ENCODE assay signal across 15 cellular contexts in the genomic region with DNA sequence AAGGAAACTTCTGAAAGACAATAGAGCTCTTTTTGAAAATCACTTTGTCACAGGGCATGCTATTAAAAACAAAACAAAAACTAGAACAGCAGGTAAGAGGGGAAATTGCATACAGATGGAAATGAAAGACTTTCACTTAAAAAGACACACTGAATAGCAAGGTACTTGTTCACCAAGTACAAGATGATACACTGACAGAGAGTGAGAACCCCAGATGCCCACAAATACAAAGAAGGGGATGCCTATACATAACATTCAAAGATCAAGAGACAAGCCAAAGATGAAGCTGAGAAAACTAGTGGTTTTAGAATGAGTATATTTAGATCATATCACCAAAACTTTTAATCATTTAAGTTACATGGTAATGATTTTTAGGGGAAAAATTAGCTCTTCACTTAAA.
DNase-seq lines count a peak whose midpoint lies in the region; ATAC-seq and TF ChIP-seq lines count a peak whose summit lies in the region.
"Had no signal": no experiment of that assay in that cellular context is flagged by ENCODE, and none has a peak within 500 bp of the region (broad histone marks: within the 10 kb centered on the region; RNA-seq: fewer than 3 reads in every experiment).

No MANE protein-coding gene starts in this region.

- POLR2A ChIA-PET in activated CD4-positive, alpha-beta T cell treated with anti-CD3 and anti-CD28 coated beads for 36 hours (lab: Charles Lee) = interaction anchor here (0.6 to 1.7 kb wide), 8 partner anchors 12 to 61 kb away, joined by 3 to 10 read pairs (median 7); no protein-coding TSS in a partner anchor

- peak; percentile 43 for DNase-seq in activated CD4-positive, alpha-beta T cell treated with anti-CD3 and anti-CD28 coated beads for 36 hours
- no peak for DNase-seq in activated CD4-positive, alpha-beta T cell treated with anti-CD3 and anti-CD28 coated beads for 1 hour
- DNase-seq in mesothelial cell of epicardium (ENCODE audit: low spot score in 2 of 2, unreplicated experiment in 2 of 2) = no peak
- DNase-seq in NCI-H1436 treated with DMSO at 0.1 percent for 48 hours (lab: John Stamatoyannopoulos, UW) = no peak
- no peak for DNase-seq in MV-4-11 (lab: John Stamatoyannopoulos, UW)
- no peak for DNase-seq in tibial nerve (ENCODE audit: low spot score in 2 of 2)
- DNase-seq: 8988T; activated effector memory CD4-positive, alpha-beta T cell treated with anti-CD3 and anti-CD28 coated beads, Interleukin-2, amount 50 U/mL, for 16 hours; glutamatergic neuron; NCI-H2081 treated with DMSO at 0.1 percent for 48 hours; PC-9; transverse colon had no signal

- H3K9me3 Mint-ChIP-seq in activated CD4-positive, alpha-beta T cell treated with anti-CD3 and anti-CD28 coated beads for 36 hours (ENCODE audit: low read depth) = no peaks in the 10 kb centered on the region
- H3K9me3 Mint-ChIP-seq in mesothelial cell of epicardium = no peaks in the 10 kb centered on the region
- H3K9me3 Mint-ChIP-seq: memory B cell had no signal

- H3K36me3 Mint-ChIP-seq in activated CD4-positive, alpha-beta T cell treated with anti-CD3 and anti-CD28 coated beads for 36 hours (ENCODE audit: low read depth) = peaks cover 27% of the 10 kb centered on the region
- peaks cover 10% of the 10 kb centered on the region for H3K36me3 Mint-ChIP-seq in mesothelial cell of epicardium
- H3K36me3 Mint-ChIP-seq: memory B cell had no signal

- TF ChIP-seq CTCF in mesothelial cell of epicardium (IDR thresholded peaks at IDR 0.05; ENCODE audit: unreplicated experiment) (no peak), tibial nerve (IDR thresholded peaks at IDR 0.05) (no peak)

- no peak overlapping the region for H3K27ac ChIP-seq in tibial nerve
- H3K27ac ChIP-seq: PC-9, transverse colon had no signal

- H3K27me3 ChIP-seq in tibial nerve = no peaks in the 10 kb centered on the region
- H3K27me3 ChIP-seq: transverse colon had no signal

- intact Hi-C loops in activated CD4-positive, alpha-beta T cell treated with anti-CD3 and anti-CD28 coated beads for 36 hours (cut with DNase I, micrococcal nuclease) = loop anchor here (1.0 to 2.0 kb wide), 8 partner anchors 8 to 529 kb away; a partner anchor contains a TSS

- no peaks in the 10 kb centered on the region for H3K4me1 ChIP-seq in tibial nerve
- H3K4me1 ChIP-seq: transverse colon had no signal

- H3K27me3 Mint-ChIP-seq in activated CD4-positive, alpha-beta T cell treated with anti-CD3 and anti-CD28 coated beads for 36 hours = no peaks in the 10 kb centered on the region
- no peaks in the 10 kb centered on the region for H3K27me3 Mint-ChIP-seq in mesothelial cell of epicardium (ENCODE audit: low read depth)
- H3K27me3 Mint-ChIP-seq: memory B cell had no signal

- peaks cover 70% of the 10 kb centered on the region for H3K4me1 Mint-ChIP-seq in activated CD4-positive, alpha-beta T cell treated with anti-CD3 and anti-CD28 coated beads for 36 hours
- H3K4me1 Mint-ChIP-seq in mesothelial cell of epicardium = peaks cover 3% of the 10 kb centered on the region

- H3K4me3 ChIP-seq in tibial nerve = no peak overlapping the region
- H3K4me3 ChIP-seq: PC-9, transverse colon had no signal

- H3K4me3 Mint-ChIP-seq in activated CD4-positive, alpha-beta T cell treated with anti-CD3 and anti-CD28 coated beads for 36 hours = peak overlapping the region; percentile 21
- H3K4me3 Mint-ChIP-seq in mesothelial cell of epicardium = no peak overlapping the region
- H3K4me3 Mint-ChIP-seq: memory B cell had no signal

- TF ChIP-seq EP300 in tibial nerve (IDR thresholded peaks at IDR 0.05) = no peak

- TF ChIP-seq POLR2A in tibial nerve (IDR thresholded peaks at IDR 0.05) = no peak

- H3K9me3 ChIP-seq in tibial nerve = no peaks in the 10 kb centered on the region
- H3K9me3 ChIP-seq: transverse colon had no signal

- ATAC-seq in activated CD4-positive, alpha-beta T cell treated with anti-CD3 and anti-CD28 coated beads for 36 hours = peak; percentile 96
- peak; percentile 66 for ATAC-seq in GM21423 (IDR thresholded peaks at IDR 0.05; ENCODE audit: unreplicated experiment)
- peak; percentile 59 for ATAC-seq in HG03439 (IDR thresholded peaks at IDR 0.05; ENCODE audit: unreplicated experiment)

- CTCF ChIA-PET in activated CD4-positive, alpha-beta T cell treated with anti-CD3 and anti-CD28 coated beads for 36 hours (lab: Charles Lee) = interaction anchor here (0.6 to 2.6 kb wide), 12 partner anchors 9 to 210 kb away, joined by 3 to 15 read pairs (median 4); no protein-coding TSS in a partner anchor

- peaks cover 0 to 5% (median 0%) of the 10 kb centered on the region in 3 donors for H3K36me3 ChIP-seq in tibial nerve
- H3K36me3 ChIP-seq: transverse colon had no signal

- H3K27ac Mint-ChIP-seq in activated CD4-positive, alpha-beta T cell treated with anti-CD3 and anti-CD28 coated beads for 36 hours = peak overlapping the region; percentile 56
- H3K27ac Mint-ChIP-seq in mesothelial cell of epicardium = peak overlapping the region; percentile 2
- H3K27ac Mint-ChIP-seq: memory B cell had no signal
